25 cellular contexts compared by ENCODE assay signal in the genomic region with DNA sequence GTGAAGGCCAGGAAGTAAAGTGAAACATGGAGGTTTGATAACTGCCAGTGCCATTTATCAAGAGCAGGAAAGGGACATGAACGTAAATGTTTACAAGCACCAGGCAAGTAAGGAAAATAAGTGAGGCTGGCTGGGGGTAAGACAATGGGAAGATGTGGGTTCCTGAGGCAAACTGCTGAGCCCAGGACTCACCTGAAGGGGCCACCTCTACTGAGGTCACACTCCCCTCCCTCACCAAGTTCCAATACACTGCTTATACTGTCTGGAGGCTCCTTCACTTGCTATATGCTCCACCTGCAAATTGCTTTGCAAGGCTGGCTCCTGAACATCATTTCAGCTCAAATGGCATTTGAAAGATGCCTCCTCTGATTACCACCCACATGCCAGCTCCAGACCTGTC.
"Had no signal": no experiment of that assay in that cellular context is flagged by ENCODE, and none has a peak within 500 bp of the region (broad histone marks: within the 10 kb centered on the region; RNA-seq: fewer than 3 reads in every experiment).

No MANE protein-coding gene starts in this region.

- H3K4me3 ChIP-seq: adrenal gland, MG63, Peyer's patch, SJCRH30 had no signal

- H3K4me1 Mint-ChIP-seq: activated naive CD4-positive, alpha-beta T cell treated with anti-CD3 and anti-CD28 coated beads, Interleukin-2, amount 10 ng/mL, durations not matched to agents 7 days and 5 days; activated naive CD8-positive, alpha-beta T cell treated with anti-CD3 and anti-CD28 coated beads, Interleukin-2, amount 10 ng/mL, durations not matched to agents 7 days and 5 days had no signal

- ATAC-seq: activated CD4-positive, alpha-beta T cell treated with anti-CD3 and anti-CD28 coated beads for 36 hours; activated CD8-positive, alpha-beta T cell treated with anti-CD3 and anti-CD28 coated beads, Interleukin-2, amount 10 ng/mL, durations not matched to agents 7 days and 5 days had no signal

- H3K9me3 ChIP-seq: MG63, Peyer's patch, SJCRH30, SK-N-SH had no signal

- H3K4me1 ChIP-seq: SJCRH30 had no signal

- H3K27ac Mint-ChIP-seq: activated CD4-positive, alpha-beta T cell treated with anti-CD3 and anti-CD28 coated beads for 36 hours; activated CD8-positive, alpha-beta T cell treated with anti-CD3 and anti-CD28 coated beads, Interleukin-2, amount 10 ng/mL, durations not matched to agents 7 days and 5 days; activated naive CD4-positive, alpha-beta T cell treated with anti-CD3 and anti-CD28 coated beads, Interleukin-2, amount 10 ng/mL, durations not matched to agents 7 days and 5 days; activated naive CD8-positive, alpha-beta T cell treated with anti-CD3 and anti-CD28 coated beads, Interleukin-2, amount 10 ng/mL, durations not matched to agents 7 days and 5 days had no signal

- H3K9ac ChIP-seq: SK-N-SH had no signal

- H3K36me3 Mint-ChIP-seq: activated naive CD4-positive, alpha-beta T cell treated with anti-CD3 and anti-CD28 coated beads, Interleukin-2, amount 10 ng/mL, durations not matched to agents 7 days and 5 days; activated naive CD8-positive, alpha-beta T cell treated with anti-CD3 and anti-CD28 coated beads, Interleukin-2, amount 10 ng/mL, durations not matched to agents 7 days and 5 days had no signal

- H3K9me3 Mint-ChIP-seq: activated naive CD4-positive, alpha-beta T cell treated with anti-CD3 and anti-CD28 coated beads, Interleukin-2, amount 10 ng/mL, durations not matched to agents 7 days and 5 days; activated naive CD8-positive, alpha-beta T cell treated with anti-CD3 and anti-CD28 coated beads, Interleukin-2, amount 10 ng/mL, durations not matched to agents 7 days and 5 days had no signal

- H3K27ac ChIP-seq: Peyer's patch, RWPE1, SJCRH30, VCaP had no signal

- H3K4me3 Mint-ChIP-seq: activated CD4-positive, alpha-beta T cell treated with anti-CD3 and anti-CD28 coated beads for 36 hours; activated CD8-positive, alpha-beta T cell treated with anti-CD3 and anti-CD28 coated beads, Interleukin-2, amount 10 ng/mL, durations not matched to agents 7 days and 5 days; activated naive CD4-positive, alpha-beta T cell treated with anti-CD3 and anti-CD28 coated beads, Interleukin-2, amount 10 ng/mL, durations not matched to agents 7 days and 5 days; activated naive CD8-positive, alpha-beta T cell treated with anti-CD3 and anti-CD28 coated beads, Interleukin-2, amount 10 ng/mL, durations not matched to agents 7 days and 5 days had no signal

- H3K4me2 ChIP-seq: SK-N-SH had no signal

- DNase-seq: activated CD4-positive, alpha-beta T cell treated with anti-CD3 and anti-CD28 coated beads for 36 hours; activated CD4-positive, alpha-beta T cell treated with anti-CD3 and anti-CD28 coated beads, Interleukin-2, amount 50 U/mL, for 4 hours; activated CD8-positive, alpha-beta memory T cell treated with anti-CD3 and anti-CD28 coated beads, Interleukin-2, amount 50 U/mL, for 48 hours; activated CD8-positive, alpha-beta T cell treated with anti-CD3 and anti-CD28 coated beads, Interleukin-2, amount 10 ng/mL, durations not matched to agents 7 days and 5 days; activated gamma-delta T cell treated with Interleukin-2 at 50 U/mL for 16 hours; activated naive CD4-positive, alpha-beta T cell treated with anti-CD3 and anti-CD28 coated beads, Interleukin-2, amount 10 ng/mL, durations not matched to agents 7 days and 5 days; activated naive CD8-positive, alpha-beta T cell treated with anti-CD3 and anti-CD28 coated beads, Interleukin-2, amount 10 ng/mL, durations not matched to agents 7 days and 5 days; activated T-cell treated with anti-CD3 and anti-CD28 coated beads, Interleukin-2, amount 50 U/mL, for 1 hour; anterior cingulate cortex; cerebellar nuclear complex; MG63; NCI-H1105; NCI-H1436; NCI-H187; NCI-H2081; NCI-H446; NCI-H524; Peyer's patch; Right ventricle myocardium superior; SJCRH30; SK-N-SH; T-helper 1 cell had no signal

- H3K27me3 ChIP-seq: adrenal gland, MG63, Peyer's patch, SJCRH30 had no signal

- H3K36me3 ChIP-seq: adrenal gland, MG63, Peyer's patch, SJCRH30 had no signal
